In genomic region chr21:32726742-32727477, GRCh38 we compare ENCODE assay signal across 8 cellular contexts. TPM values are rescaled to one million over a fixed set of nuclear protein-coding genes. Genes with fewer than 3 reads are reported as not detected.
DNase-seq lines count a peak whose midpoint lies in the region; ATAC-seq and TF ChIP-seq lines count a peak whose summit lies in the region.

No MANE protein-coding gene starts in this region.

- H3K9me3 ChIP-seq in mammary epithelial cell (replicated peaks; ENCODE audit: insufficient read depth, low read length) (no peaks in the 10 kb centered on the region), spleen (no peaks in the 10 kb centered on the region)

- H3K79me2 ChIP-seq in mammary epithelial cell (ENCODE audit: insufficient read depth, low read length), result peaks cover 20% of the 10 kb centered on the region

- no peak for TF ChIP-seq CTCF in HL-60 (IDR thresholded peaks at IDR 0.05; ENCODE audit: insufficient read depth, low read length)
- no peak for TF ChIP-seq CTCF in mammary epithelial cell (conservative IDR thresholded peaks at IDR 0.05 in 1 of 2, IDR thresholded peaks at IDR 0.05 in 1 of 2; ENCODE audit: extremely low read depth in 1 of 2, insufficient read depth in 1 of 2, low read depth in 1 of 2, low read length in 2 of 2)
- TF ChIP-seq CTCF in spleen (IDR thresholded peaks at IDR 0.05 in 8 of 11, conservative IDR thresholded peaks at IDR 0.05 in 3 of 11), result no peak

- peak overlapping the region; percentile 89 for H3K4me2 ChIP-seq in mammary epithelial cell (ENCODE audit: insufficient read depth, low read depth, low read length)

- H3K4me3 ChIP-seq in HL-60 (replicated peaks; ENCODE audit: insufficient read depth, low read length) (peak overlapping the region; percentile 99), mammary epithelial cell (replicated peaks in 1 of 3; ENCODE audit: insufficient read depth in 1 of 3, low read depth in 2 of 3, low read length in 3 of 3) (peak overlapping the region; percentile 93 to 99 (median 95)), spleen (peak overlapping the region; percentile 71 to 98 (median 83))

- peak overlapping the region; percentile 92 for H2AFZ ChIP-seq in mammary epithelial cell (ENCODE audit: low read depth, low read length)

- WGBS in mammary epithelial cell (ENCODE audit: low coverage, missing lambda C conversion rate), result under 1% methylated on average over 15 of the region's 22 CpGs
- 0 to 2% (median 1%) methylated on average over 20 to 22 of the region's 22 CpGs for WGBS in spleen, 5 donors

- CTCF ChIA-PET in mammary epithelial cell (lab: Charles Lee; ENCODE audit: low non-redundant PET), result interaction anchor here (0.6 kb wide), 1 partner anchor 44 kb away, joined by 15 read pairs; the partner anchor contains the start of gene PAXBP1

- intact Hi-C loops in mammary epithelial cell (cut with micrococcal nuclease), result no loop called here
- intact Hi-C loops in spleen (cut with DNase I; ENCODE audit: low total_unique reads), result no loop called here

- DNase-seq in DMS53 treated with DMSO at 0.1 percent for 48 hours (lab: John Stamatoyannopoulos, UW; ENCODE audit: unreplicated experiment) (peak; percentile 10), HL-60 (ENCODE audit: low read depth in 1 of 2, low spot score in 1 of 2) (peak; percentile 56 to 58), SK-MEL-5 (ENCODE audit: low read depth, low spot score) (peak; percentile 20), mammary epithelial cell (peak; percentile 29), islet precursor cell (peak; percentile 62), spleen (no peak)

- peak in 1 of 3 donors; percentile 24 for TF ChIP-seq POLR2A in spleen (IDR thresholded peaks at IDR 0.05)

- BruUV-seq in mammary epithelial cell (replicated peaks; lab: Mats Ljungman, UMichigan), result no TSS peak

- dilution Hi-C loops in mammary epithelial cell (cut with HindIII; ENCODE audit: low sequenced_read_pairs), result loop anchor here (10.0 kb wide), 1 partner anchor 48 kb away; the partner anchor contains the start of gene PAXBP1

- in situ Hi-C loops in SK-MEL-5 (cut with HindIII; ENCODE audit: low pct_unique_long_range_greater_than_20kb, low sequenced_read_pairs) (no loop called here), mammary epithelial cell (cut with MboI; ENCODE audit: low sequenced_read_pairs in 2 of 2) (loop anchor here in 1 of 2 donors (25.0 kb wide), 1 partner anchor 340 kb away; the partner anchor contains the start of gene URB1)

- H3K27ac ChIP-seq in HL-60 (replicated peaks), result peak overlapping the region; percentile 87
- H3K27ac ChIP-seq in mammary epithelial cell (ENCODE audit: insufficient read depth, low read depth, low read length), result peak overlapping the region; percentile 50
- H3K27ac ChIP-seq in spleen, result peak overlapping the region; percentile 81 to 98 (median 94)

- no peaks in the 10 kb centered on the region for H3K36me3 ChIP-seq in mammary epithelial cell (ENCODE audit: insufficient read depth, low read length)
- peaks cover 0 to 36% (median 3%) of the 10 kb centered on the region in 6 donors for H3K36me3 ChIP-seq in spleen

- ATAC-seq in HG02571 (IDR thresholded peaks at IDR 0.05; ENCODE audit: unreplicated experiment) (no peak), HG03159 (IDR thresholded peaks at IDR 0.05; ENCODE audit: unreplicated experiment) (no peak)

- H4K20me1 ChIP-seq in mammary epithelial cell (ENCODE audit: insufficient read depth, low read length), result no peaks in the 10 kb centered on the region

- H3K4me1 ChIP-seq in mammary epithelial cell (ENCODE audit: insufficient read depth, low read length) (peaks cover 10% of the 10 kb centered on the region), spleen (peaks cover 5 to 58% (median 24%) of the 10 kb centered on the region in 6 donors)

- H3K9ac ChIP-seq in mammary epithelial cell (ENCODE audit: insufficient read depth, low read length), result peak overlapping the region; percentile 84

- H3K27me3 ChIP-seq in HL-60 (ENCODE audit: insufficient read depth, poor library complexity, severe bottlenecking), result no peaks in the 10 kb centered on the region
- no peaks in the 10 kb centered on the region for H3K27me3 ChIP-seq in mammary epithelial cell (ENCODE audit: insufficient read depth, low read length)
- H3K27me3 ChIP-seq in spleen (replicated peaks in 1 of 7), result no peaks in the 10 kb centered on the region

RNA-seq across cellular contexts. Expression of gene SYNJ1, which starts 0.9 kb away (rescaled TPM):
- 34.5 and 35.5 TPM in 2 replicates for total RNA-seq in SK-MEL-5 (2014; rRNA removed; shearing (Covaris generic))
- 41.7 and 49.9 TPM in 2 replicates for polyA plus RNA-seq in SK-MEL-5 (2015; cell fraction: cytosol; rRNA removed)
- 42.7 and 74.8 TPM in 2 replicates for polyA plus RNA-seq in SK-MEL-5 (2015; cell fraction: nucleus; rRNA removed)
- total RNA-seq in mammary epithelial cell, result 10 to 100 TPM in 1 of 2 donors, 1 to 10 TPM in 1; 5.5 to 11.3 TPM
- 4.4 TPM for polyA plus RNA-seq in mammary epithelial cell
- polyA minus RNA-seq in mammary epithelial cell, result 62.8 TPM
- 10 to 100 TPM; 17.4 to 30.3 (median 23.1) TPM for total RNA-seq in spleen
- 1 to 10 TPM; 3.3 to 5.3 (median 3.7) TPM for polyA plus RNA-seq in spleen

RNA-seq across cellular contexts. Expression of gene PAXBP1, which starts 44.6 kb away (rescaled TPM):
- 27.9 and 30.7 TPM in 2 replicates for total RNA-seq in SK-MEL-5 (2014; rRNA removed; shearing (Covaris generic))
- 11.0 and 15.1 TPM in 2 replicates for polyA plus RNA-seq in SK-MEL-5 (2015; cell fraction: cytosol; rRNA removed)
- polyA plus RNA-seq in SK-MEL-5 (2015; cell fraction: nucleus; rRNA removed), result 323 and 334 TPM in 2 replicates
- total RNA-seq in mammary epithelial cell (10 to 100 TPM; 23.2 to 29.6 TPM), spleen (10 to 100 TPM; 37.7 to 80.0 (median 43.5) TPM)
- polyA plus RNA-seq in mammary epithelial cell (7.3 TPM), spleen (10 to 100 TPM; 18.9 to 26.4 (median 20.6) TPM)
- polyA minus RNA-seq in mammary epithelial cell, result 3.9 TPM
